Comparison of ENCODE assay signal across 8 cellular contexts in the genomic region with DNA sequence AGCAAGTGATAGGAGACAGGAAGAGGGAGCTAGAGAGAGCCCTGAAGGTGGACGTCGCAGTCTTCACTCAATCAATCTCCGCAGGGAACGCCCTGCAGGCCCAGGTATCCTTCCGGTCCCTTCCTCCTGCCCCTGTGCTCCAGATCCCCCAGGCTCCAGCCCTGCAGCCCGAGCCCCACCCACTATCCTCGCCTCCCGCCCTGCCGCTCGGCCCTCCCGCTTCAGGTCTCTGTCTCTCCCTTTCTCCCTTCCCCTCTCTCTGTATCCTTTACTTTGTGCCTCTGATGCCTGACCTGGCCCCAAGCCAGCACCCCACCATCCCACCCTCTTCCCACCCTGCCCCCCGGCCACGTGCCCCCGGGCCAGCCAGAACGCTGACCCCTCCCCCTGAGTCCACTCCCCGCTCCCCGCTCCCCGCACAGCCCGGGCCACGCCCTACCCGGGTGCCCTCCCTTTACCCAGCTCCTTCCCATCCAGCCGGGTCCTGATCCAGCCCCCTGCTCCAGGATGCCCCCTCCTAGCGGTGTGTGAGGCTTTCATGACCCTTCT.
DNase-seq lines count a peak whose midpoint lies in the region; ATAC-seq and TF ChIP-seq lines count a peak whose summit lies in the region.

No MANE protein-coding gene starts in this region.

- no peak for TF ChIP-seq CTCF in DND-41 (IDR thresholded peaks at IDR 0.05; ENCODE audit: borderline replicate concordance, extremely low read depth, low read length, poor library complexity, severe bottlenecking)
- TF ChIP-seq CTCF in OCI-LY1 (IDR thresholded peaks at IDR 0.05; ENCODE audit: low read length), result no peak
- TF ChIP-seq CTCF in psoas muscle (IDR thresholded peaks at IDR 0.05), result no peak

- peaks cover 16% of the 10 kb centered on the region for H3K4me1 ChIP-seq in DND-41 (ENCODE audit: insufficient read depth, low read length)
- H3K4me1 ChIP-seq in HUES6 (ENCODE audit: control insufficient read depth, insufficient read depth, low read length), result peaks cover 16% of the 10 kb centered on the region
- H3K4me1 ChIP-seq in OCI-LY1 (ENCODE audit: insufficient read depth, low read length, severe bottlenecking), result peaks cover 41% of the 10 kb centered on the region
- H3K4me1 ChIP-seq in psoas muscle, result peaks cover 11% of the 10 kb centered on the region

- ATAC-seq in DND-41 (ENCODE audit: insufficient read depth, low read depth) (peak; percentile 64), GM21447 (IDR thresholded peaks at IDR 0.05; ENCODE audit: unreplicated experiment) (peak; percentile 52), psoas muscle (peak; percentile 56 to 61 (median 60))

- intact Hi-C loops in psoas muscle (cut with DNase I), result loop anchor here (1.0 to 10.0 kb wide), 8 partner anchors 83 to 480 kb away; partner anchors contain the start of genes NRF1 (in 1 of the 2) and UBE2H (in 1 of the 2)

- WGBS in psoas muscle, 3 donors, result 1 to 4% (median 3%) methylated on average over 17 to 23 of the region's 23 CpGs

- peak overlapping the region; percentile 93 for H2AFZ ChIP-seq in DND-41 (ENCODE audit: low read depth, low read length)
- no peak overlapping the region for H2AFZ ChIP-seq in OCI-LY1 (ENCODE audit: low read length)

- peak overlapping the region; percentile 35; the same call in 1 of the 2 replicates for H3K27ac ChIP-seq in DND-41 (ENCODE audit: low read length)
- H3K27ac ChIP-seq in HUES6 (ENCODE audit: low read depth, low read length), result no peak overlapping the region
- H3K27ac ChIP-seq in OCI-LY1 (ENCODE audit: low read depth, low read length, poor library complexity, severe bottlenecking), result no peak overlapping the region
- peak overlapping the region; percentile 76 for H3K27ac ChIP-seq in psoas muscle

- H3K79me2 ChIP-seq in DND-41 (ENCODE audit: insufficient read depth, low read length) (no peaks in the 10 kb centered on the region), OCI-LY1 (ENCODE audit: insufficient read depth, low read length) (no peaks in the 10 kb centered on the region)

- H4K20me1 ChIP-seq in DND-41 (ENCODE audit: insufficient read depth, low read length) (no peaks in the 10 kb centered on the region), OCI-LY1 (ENCODE audit: insufficient read depth, low read length) (no peaks in the 10 kb centered on the region)

- H3K36me3 ChIP-seq in DND-41 (ENCODE audit: insufficient read depth, low read length) (no peaks in the 10 kb centered on the region), HUES6 (ENCODE audit: control insufficient read depth, insufficient read depth, low read length) (no peaks in the 10 kb centered on the region), OCI-LY1 (ENCODE audit: insufficient read depth, low read length) (peaks cover 4% of the 10 kb centered on the region; the same call in 1 of the 2 replicates), psoas muscle (ENCODE audit: insufficient read depth in 1 of 2, low read depth in 1 of 2) (no peaks in the 10 kb centered on the region)

- DNase-seq in DND-41 (no peak), amniotic epithelial cell (ENCODE audit: low read depth) (peak; percentile 20), hepatic stellate cell (ENCODE audit: low spot score) (peak; percentile 66), psoas muscle (peak; percentile 60 to 76), NOMO-1 (lab: John Stamatoyannopoulos, UW; ENCODE audit: unreplicated experiment in 2 of 2) (no peak)

- H3F3A ChIP-seq in OCI-LY1 (ENCODE audit: insufficient read depth, low read length), result peaks cover 8% of the 10 kb centered on the region; the same call in 1 of the 2 replicates

- H3K9me3 ChIP-seq in DND-41 (ENCODE audit: insufficient read depth, low read length, severe bottlenecking) (no peaks in the 10 kb centered on the region), HUES6 (ENCODE audit: control insufficient read depth, insufficient read depth, low read depth, low read length) (no peaks in the 10 kb centered on the region), OCI-LY1 (ENCODE audit: low read length) (no peaks in the 10 kb centered on the region), psoas muscle (no peaks in the 10 kb centered on the region)

- H3K27me3 ChIP-seq in DND-41 (ENCODE audit: insufficient read depth, low read length, poor library complexity), result no peaks in the 10 kb centered on the region
- H3K27me3 ChIP-seq in HUES6 (ENCODE audit: control insufficient read depth, insufficient read depth, low read length), result no peaks in the 10 kb centered on the region
- no peaks in the 10 kb centered on the region for H3K27me3 ChIP-seq in OCI-LY1 (ENCODE audit: insufficient read depth, low read length)
- H3K27me3 ChIP-seq in psoas muscle (ENCODE audit: insufficient read depth in 3 of 3, low read length in 2 of 3), result no peaks in the 10 kb centered on the region

- H3K4me3 ChIP-seq in DND-41 (ENCODE audit: low read depth in 1 of 2, low read length in 2 of 2) (peak overlapping the region; percentile 28 to 77; a peak in 3 of 4 replicates), HUES6 (ENCODE audit: low read depth, low read length) (peak overlapping the region; percentile 99), OCI-LY1 (ENCODE audit: low read depth, low read length, poor library complexity, severe bottlenecking) (peak overlapping the region; percentile 74), psoas muscle (peak overlapping the region; percentile 73)

- H3K4me2 ChIP-seq in DND-41 (ENCODE audit: insufficient read depth, low read length) (peak overlapping the region; percentile 99), OCI-LY1 (ENCODE audit: low read length) (peak overlapping the region; percentile 96)

- H3K9ac ChIP-seq in DND-41 (ENCODE audit: low read depth, low read length) (peak overlapping the region; percentile 54), HUES6 (ENCODE audit: low read length) (peak overlapping the region; percentile 81), OCI-LY1 (ENCODE audit: low read length) (peak overlapping the region; percentile 66)

- no peaks in the 10 kb centered on the region for H3K9me2 ChIP-seq in OCI-LY1 (ENCODE audit: low read depth, low read length)

Comparison
In these comparisons a context has a peak if more than half of its experiments do, and no peak if none do; other contexts are left out.
1. DNase-seq: peak in amniotic epithelial cell (single experiment), hepatic stellate cell (single experiment) and psoas muscle (2 of 2); none in DND-41 (single experiment) and NOMO-1 (0 of 2).
2. H3K27ac ChIP-seq: peak in DND-41 (single experiment) and psoas muscle (single experiment); none in HUES6 (single experiment) and OCI-LY1 (single experiment).
3. Peak in every context shown above with its lines, with median percentiles within 50 percentile points of each other: ATAC-seq, H3K4me3 ChIP-seq and H3K9ac ChIP-seq.